In the genomic region with DNA sequence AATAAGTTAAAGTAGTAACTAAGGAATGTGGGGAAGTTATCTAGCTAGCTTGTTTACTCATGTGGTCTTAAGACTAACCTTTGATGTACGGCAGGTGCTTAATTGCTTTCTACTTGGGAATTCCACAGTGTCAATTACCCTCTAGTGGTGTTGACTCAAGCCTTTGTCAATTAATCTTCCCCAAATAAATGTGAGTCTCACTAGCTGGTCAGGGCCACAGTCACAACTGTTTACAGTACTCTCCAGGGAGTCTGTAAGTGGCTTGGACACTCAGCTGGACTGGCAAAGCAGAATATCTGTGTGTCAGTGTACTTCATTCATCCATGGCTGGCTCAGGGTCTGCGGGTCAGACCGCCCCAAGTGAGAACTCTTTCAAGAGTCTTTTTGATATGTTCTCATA, we compare ENCODE assay signal across 1 cellular context.
TF ChIP-seq lines count a peak whose summit lies in the region.

No MANE protein-coding gene starts in this region.

TF ChIP-seq in H1, 55 proteins besides CTCF, POLR2A, EP300 and RAD21:
- TF ChIP-seq POLR2AphosphoS5 (IDR thresholded peaks at IDR 0.05; ENCODE audit: low read depth, low read length) (no peak), RFX5 (IDR thresholded peaks at IDR 0.05; ENCODE audit: borderline replicate concordance, low read depth, low read length) (no peak), GABPA (IDR thresholded peaks at IDR 0.05; ENCODE audit: borderline replicate concordance, insufficient read depth, low read length) (no peak)
